Comparison of ENCODE assay signal across 10 cellular contexts in the genomic region with DNA sequence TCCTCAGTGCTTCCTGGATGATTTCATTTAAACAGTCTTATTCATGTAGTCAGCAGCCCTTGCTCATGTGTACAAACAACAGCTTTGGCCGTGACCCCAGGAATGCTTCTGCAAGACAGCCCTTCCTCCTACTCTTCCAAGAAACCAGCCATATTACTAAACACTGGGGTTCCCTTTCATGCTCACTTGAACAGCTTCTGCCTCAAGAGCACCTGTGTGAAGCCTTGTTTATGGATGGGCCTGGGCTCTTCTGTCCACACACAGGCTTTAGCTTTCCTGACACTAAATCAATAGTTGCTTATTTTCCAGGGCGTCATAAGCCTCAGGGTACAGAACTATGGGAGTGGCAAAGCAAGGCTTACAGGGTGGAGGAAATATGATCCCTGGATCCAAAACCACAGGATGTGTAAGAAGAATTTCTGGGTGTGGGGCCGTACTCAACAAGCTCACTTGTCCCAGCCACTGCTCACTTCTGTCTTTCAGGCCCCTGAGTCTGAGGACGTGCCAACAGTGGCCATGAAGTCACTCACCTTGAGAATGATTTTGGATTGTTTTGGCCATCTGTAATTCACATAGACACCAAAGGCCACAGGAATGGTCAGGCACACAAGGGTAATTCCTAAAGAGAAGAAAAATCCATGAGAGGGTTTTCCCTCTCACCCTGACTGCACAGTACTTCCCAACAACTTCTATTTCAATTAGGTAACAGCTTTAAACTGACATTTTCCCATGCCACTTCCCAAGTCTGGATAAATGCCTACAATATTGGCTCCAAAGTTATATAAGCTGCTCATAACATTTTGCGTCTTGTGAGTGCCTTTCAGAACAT. TPM values are rescaled to one million over a fixed set of nuclear protein-coding genes. Genes with fewer than 3 reads are reported as not detected.
DNase-seq lines count a peak whose midpoint lies in the region; TF ChIP-seq lines count a peak whose summit lies in the region.
"Had no signal": no experiment of that assay in that cellular context is flagged by ENCODE, and none has a peak within 500 bp of the region (broad histone marks: within the 10 kb centered on the region; RNA-seq: fewer than 3 reads in every experiment).

No MANE protein-coding gene starts in this region.

- intact Hi-C loops in tibial artery (cut with DNase I; ENCODE audit: low total_unique reads): no loop called here

- H3K4me2 ChIP-seq in osteoblast (ENCODE audit: insufficient read depth, low read length): peak overlapping the region; percentile 68

- H3K9me3 ChIP-seq in osteoblast (ENCODE audit: low read depth, low read length) (no peaks in the 10 kb centered on the region), tibial artery (no peaks in the 10 kb centered on the region)

- H4K20me1 ChIP-seq in osteoblast (ENCODE audit: insufficient read depth, low read length): no peaks in the 10 kb centered on the region

- H3K79me2 ChIP-seq in osteoblast (ENCODE audit: insufficient read depth, low read length): no peaks in the 10 kb centered on the region

- H3K4me3 ChIP-seq in cardiac fibroblast (replicated peaks in 1 of 2; ENCODE audit: low read depth in 2 of 2, low read length in 2 of 2): no peak overlapping the region
- H3K4me3 ChIP-seq in osteoblast (ENCODE audit: insufficient read depth, low read length): no peak overlapping the region
- no peak overlapping the region for H3K4me3 ChIP-seq in tibial artery
- H3K4me3 ChIP-seq: cardiac muscle cell had no signal

- peak overlapping the region; percentile 80 for H2AFZ ChIP-seq in osteoblast (ENCODE audit: low read length)

- no peak for TF ChIP-seq CTCF in cardiac fibroblast (IDR thresholded peaks at IDR 0.05; ENCODE audit: low read depth, low read length)
- TF ChIP-seq CTCF in osteoblast (IDR thresholded peaks at IDR 0.05; ENCODE audit: extremely low read depth, low read depth, low read length): no peak
- TF ChIP-seq CTCF in GM10248 (IDR thresholded peaks at IDR 0.05; ENCODE audit: control extremely low read depth, extremely low read depth, low read depth, missing control alignments): no peak
- TF ChIP-seq CTCF in tibial artery (IDR thresholded peaks at IDR 0.05): no peak

- H3K36me3 ChIP-seq in osteoblast (ENCODE audit: insufficient read depth, low read length): no peaks in the 10 kb centered on the region
- peaks cover 0 to 7% (median 3%) of the 10 kb centered on the region in 3 donors for H3K36me3 ChIP-seq in tibial artery
- H3K36me3 ChIP-seq: cardiac muscle cell had no signal

- H3K27ac ChIP-seq in osteoblast (ENCODE audit: low read depth, low read length) (peak overlapping the region; percentile 38), tibial artery (no peak overlapping the region)
- H3K27ac ChIP-seq: cardiac muscle cell had no signal

- POLR2A ChIA-PET in GM10248 (lab: Yijun Ruan, JAX): no interaction called here

- H3K4me1 ChIP-seq in osteoblast (ENCODE audit: insufficient read depth, low read length) (peaks cover 12% of the 10 kb centered on the region), tibial artery (peaks cover 0 to 4% (median 0%) of the 10 kb centered on the region in 4 donors)

- H3K27me3 ChIP-seq in osteoblast (ENCODE audit: insufficient read depth, low read length) (no peaks in the 10 kb centered on the region), tibial artery (no peaks in the 10 kb centered on the region)
- H3K27me3 ChIP-seq: cardiac muscle cell had no signal

- CTCF ChIA-PET in GM10248 (lab: Yijun Ruan, JAX): interaction anchor here (1.1 to 4.7 kb wide), 3 partner anchors 12 to 24 kb away, joined by 4 to 24 read pairs (median 4); no protein-coding TSS in a partner anchor

- peak; percentile 10 for DNase-seq in DMS53 treated with DMSO at 0.1 percent for 48 hours (lab: John Stamatoyannopoulos, UW; ENCODE audit: unreplicated experiment)
- peak; percentile 46 to 57 for DNase-seq in NCI-H187 (lab: John Stamatoyannopoulos, UW)
- peak; percentile 84 to 93 for DNase-seq in cardiac fibroblast (ENCODE audit: low read depth in 2 of 2)
- DNase-seq in osteoblast (ENCODE audit: insufficient read length, low spot score, missing footprints): no peak
- no peak for DNase-seq in nucleus accumbens (lab: John Stamatoyannopoulos, UW)
- no peak for DNase-seq in GM10248 (ENCODE audit: extremely low spot score)
- DNase-seq in tibial artery: no peak
- no peak for DNase-seq in epidermal melanocyte (ENCODE audit: insufficient read length, low spot score)
- DNase-seq: MV-4-11 had no signal

RNA-seq across cellular contexts. Expression of a gene that starts 17.7 kb away (rescaled TPM):
- not detected in 2 replicates for total RNA-seq in osteoblast
- total RNA-seq: cardiac muscle cell had no signal

Comparison
In these comparisons a context has a peak if more than half of its experiments do, and no peak if none do; other contexts are left out.
1. DNase-seq: peak in DMS53 treated with DMSO at 0.1 percent for 48 hours (single experiment), NCI-H187 (2 of 2) and cardiac fibroblast (2 of 2); none in osteoblast (single experiment), nucleus accumbens (0 of 56), GM10248 (single experiment), tibial artery (0 of 2) and epidermal melanocyte (single experiment).